In the genomic region with DNA sequence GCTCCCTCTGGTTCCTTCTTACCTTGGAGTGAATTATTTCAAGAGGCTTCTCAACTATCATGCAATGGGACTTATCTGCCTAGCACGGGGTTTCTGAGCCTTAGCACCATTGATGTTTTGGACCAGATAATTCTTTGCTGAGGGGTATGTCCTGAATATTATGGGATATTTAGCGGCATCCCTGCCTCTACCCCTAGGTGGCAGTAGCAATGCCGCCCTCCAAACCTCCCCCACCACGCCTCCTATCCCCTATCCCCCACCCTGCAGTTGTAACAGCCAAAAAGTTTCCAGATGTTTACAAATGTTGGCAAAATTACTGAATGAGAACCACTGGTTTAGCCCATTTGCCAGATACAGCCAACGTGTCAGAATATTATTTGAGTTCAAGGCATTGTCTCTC, we compare ENCODE assay signal across 20 cellular contexts.
A peak's percentile ranks its signal among the peaks of the same experiment; 100 is the strongest.
DNase-seq lines count a peak whose midpoint lies in the region; TF ChIP-seq lines count a peak whose summit lies in the region.
"Had no signal": no experiment of that assay in that cellular context is flagged by ENCODE, and none has a peak within 500 bp of the region (broad histone marks: within the 10 kb centered on the region; RNA-seq: fewer than 3 reads in every experiment).

No MANE protein-coding gene starts in this region.

- H3K36me3 Mint-ChIP-seq in endodermal cell (ENCODE audit: low read depth) = no peaks in the 10 kb centered on the region
- H3K36me3 Mint-ChIP-seq: activated CD4-positive, alpha-beta memory T cell treated with anti-CD3 and anti-CD28 coated beads for 36 hours; CD4-positive, alpha-beta memory T cell; IgD-negative memory B cell; natural killer cell treated with Interleukin-12 subunit alpha and Interleukin-12 subunit beta and Interleukin-15 and Interleukin-18, amount 100 ng/mL, for 72 hours; stimulated activated memory B cell treated with anti-CD40 and anti-IgM and Interleukin-4, amounts not matched to agents 10 μg/mL and 1 μg/mL and 100 μg/mL, for 72 hours; T-cell had no signal

- H3K4me3 ChIP-seq in LNCaP clone FGC (ENCODE audit: low read depth, low read length) = no peak overlapping the region
- H3K4me3 ChIP-seq in endodermal cell (ENCODE audit: low read length) = no peak overlapping the region
- no peak overlapping the region for H3K4me3 ChIP-seq in smooth muscle cell
- no peak overlapping the region for H3K4me3 ChIP-seq in MM.1S (ENCODE audit: low read length)
- H3K4me3 ChIP-seq: breast epithelium, esophagus squamous epithelium, GM12878, tibial artery had no signal

- H3K4me1 ChIP-seq in endodermal cell (ENCODE audit: control insufficient read depth, insufficient read depth, low read length) = no peaks in the 10 kb centered on the region
- peaks cover 17% of the 10 kb centered on the region for H3K4me1 ChIP-seq in smooth muscle cell (ENCODE audit: low read depth)
- H3K4me1 ChIP-seq in MM.1S (ENCODE audit: low read length) = no peaks in the 10 kb centered on the region
- H3K4me1 ChIP-seq: breast epithelium, esophagus squamous epithelium, tibial artery had no signal

- WGBS in endodermal cell (ENCODE audit: insufficient coverage in 1 of 2, insufficient read length in 1 of 2), 2 experiments = 93 to 100% methylated on average over 1 to 5 of the region's 5 CpGs
- WGBS in smooth muscle cell (ENCODE audit: low lambda C conversion rate) = 80% methylated on average over 5 of the region's 5 CpGs

- no peaks in the 10 kb centered on the region for H3K36me3 ChIP-seq in endodermal cell (ENCODE audit: control insufficient read depth, insufficient read depth, low read length)
- H3K36me3 ChIP-seq in smooth muscle cell (ENCODE audit: low read depth) = no peaks in the 10 kb centered on the region
- no peaks in the 10 kb centered on the region for H3K36me3 ChIP-seq in MM.1S (replicated peaks; ENCODE audit: insufficient read depth, low read length)
- H3K36me3 ChIP-seq: breast epithelium, esophagus squamous epithelium, tibial artery had no signal

- H3K9ac ChIP-seq in endodermal cell (ENCODE audit: extremely low read depth, low read length, poor library complexity, severe bottlenecking) (no peak overlapping the region), smooth muscle cell (ENCODE audit: low read depth) (no peak overlapping the region), MM.1S (ENCODE audit: low read length) (no peak overlapping the region)

- H3K27ac ChIP-seq in endodermal cell (ENCODE audit: low read depth, low read length) (no peak overlapping the region), smooth muscle cell (ENCODE audit: low read depth) (no peak overlapping the region), MM.1S (ENCODE audit: low read length) (no peak overlapping the region)
- H3K27ac ChIP-seq: breast epithelium, esophagus squamous epithelium, tibial artery had no signal

- H3F3A ChIP-seq in smooth muscle cell (ENCODE audit: low read depth) (no peaks in the 10 kb centered on the region), MM.1S (ENCODE audit: insufficient read depth, low read length) (no peaks in the 10 kb centered on the region)

- H3K4me2 ChIP-seq in smooth muscle cell (no peak overlapping the region), MM.1S (ENCODE audit: low read depth, low read length) (no peak overlapping the region)

- H3K4me3 Mint-ChIP-seq in endodermal cell = no peak overlapping the region
- H3K4me3 Mint-ChIP-seq: activated CD4-positive, alpha-beta memory T cell treated with anti-CD3 and anti-CD28 coated beads for 36 hours; activated T-helper 1 cell treated with anti-CD3 and anti-CD28 coated beads, Interleukin-12 subunit alpha, Interleukin-12 subunit beta, Interleukin-2, Interleukin-4 antibody, amounts not matched to agents 30 ng/mL and 10 ng/mL and 1 ng/mL, durations not matched to agents 14 hours and 24 hours and 36 hours; CD4-positive, alpha-beta memory T cell; IgD-negative memory B cell; natural killer cell treated with Interleukin-12 subunit alpha and Interleukin-12 subunit beta and Interleukin-15 and Interleukin-18, amount 100 ng/mL, for 72 hours; stimulated activated memory B cell treated with anti-CD40 and anti-IgM and Interleukin-4, amounts not matched to agents 10 μg/mL and 1 μg/mL and 100 μg/mL, for 72 hours; T-cell had no signal

- H4K20me1 ChIP-seq in smooth muscle cell (ENCODE audit: low read depth) (no peaks in the 10 kb centered on the region), MM.1S (ENCODE audit: insufficient read depth, low read length) (no peaks in the 10 kb centered on the region)

- H3K79me2 ChIP-seq in smooth muscle cell (ENCODE audit: low read depth) (no peaks in the 10 kb centered on the region), MM.1S (ENCODE audit: low read length) (no peaks in the 10 kb centered on the region)

- no peaks in the 10 kb centered on the region for H3K27me3 Mint-ChIP-seq in endodermal cell (ENCODE audit: insufficient read depth)
- H3K27me3 Mint-ChIP-seq: activated CD4-positive, alpha-beta memory T cell treated with anti-CD3 and anti-CD28 coated beads for 36 hours; CD4-positive, alpha-beta memory T cell; IgD-negative memory B cell; natural killer cell treated with Interleukin-12 subunit alpha and Interleukin-12 subunit beta and Interleukin-15 and Interleukin-18, amount 100 ng/mL, for 72 hours; stimulated activated memory B cell treated with anti-CD40 and anti-IgM and Interleukin-4, amounts not matched to agents 10 μg/mL and 1 μg/mL and 100 μg/mL, for 72 hours; T-cell had no signal

- peak; percentile 16; the same call in 1 of the 2 replicates for TF ChIP-seq CTCF in LNCaP clone FGC (IDR thresholded peaks at IDR 0.05; ENCODE audit: control insufficient read depth, extremely low read depth, insufficient read depth)
- peak; percentile 68 for TF ChIP-seq CTCF in endodermal cell (conservative IDR thresholded peaks at IDR 0.05)
- TF ChIP-seq CTCF in smooth muscle cell (IDR thresholded peaks at IDR 0.05; ENCODE audit: borderline replicate concordance, insufficient read depth, poor library complexity, severe bottlenecking) = peak; percentile 12
- TF ChIP-seq CTCF in MM.1S (IDR thresholded peaks at IDR 0.05; ENCODE audit: low read length) = no peak

- no peak overlapping the region for H2AFZ ChIP-seq in smooth muscle cell (ENCODE audit: low read depth)
- H2AFZ ChIP-seq in MM.1S (ENCODE audit: low read length) = no peak overlapping the region

- DNase-seq in DMS53 (lab: John Stamatoyannopoulos, UW) (peak; percentile 8), DMS53 treated with DMSO at 0.1 percent for 48 hours (lab: John Stamatoyannopoulos, UW; ENCODE audit: unreplicated experiment) (no peak), LNCaP clone FGC (ENCODE audit: low read depth) (no peak), endodermal cell (peak; percentile 61), smooth muscle cell (lab: John Stamatoyannopoulos, UW; ENCODE audit: unreplicated experiment) (no peak), foreskin melanocyte (no peak), MM.1S (no peak)
- DNase-seq in stimulated activated CD4-positive, alpha-beta T cell treated with anti-CD3 and anti-CD28 coated beads, Interleukin-4, amount 100 ng/mL, for 1 hour = no peak
- DNase-seq: activated CD4-positive, alpha-beta memory T cell treated with anti-CD3 and anti-CD28 coated beads for 36 hours; CD4-positive, alpha-beta memory T cell; esophagus squamous epithelium; NCI-H1048; T-cell; tibial artery had no signal

- no peak overlapping the region for H3K27ac Mint-ChIP-seq in endodermal cell
- H3K27ac Mint-ChIP-seq: activated CD4-positive, alpha-beta memory T cell treated with anti-CD3 and anti-CD28 coated beads for 36 hours; activated T-helper 1 cell treated with anti-CD3 and anti-CD28 coated beads, Interleukin-12 subunit alpha, Interleukin-12 subunit beta, Interleukin-2, Interleukin-4 antibody, amounts not matched to agents 30 ng/mL and 10 ng/mL and 1 ng/mL, durations not matched to agents 14 hours and 24 hours and 36 hours; IgD-negative memory B cell; natural killer cell treated with Interleukin-12 subunit alpha and Interleukin-12 subunit beta and Interleukin-15 and Interleukin-18, amount 100 ng/mL, for 72 hours; stimulated activated memory B cell treated with anti-CD40 and anti-IgM and Interleukin-4, amounts not matched to agents 10 μg/mL and 1 μg/mL and 100 μg/mL, for 72 hours; T-cell had no signal

- H3K9me3 ChIP-seq in endodermal cell (ENCODE audit: control insufficient read depth, low read length) = no peaks in the 10 kb centered on the region
- H3K9me3 ChIP-seq in smooth muscle cell (replicated peaks; ENCODE audit: low read depth) = no peaks in the 10 kb centered on the region
- H3K9me3 ChIP-seq in MM.1S (replicated peaks; ENCODE audit: insufficient read depth, low read length) = no peaks in the 10 kb centered on the region
- H3K9me3 ChIP-seq: breast epithelium, esophagus squamous epithelium, tibial artery had no signal

- H3K4me1 Mint-ChIP-seq in endodermal cell = peaks cover 21% of the 10 kb centered on the region
- H3K4me1 Mint-ChIP-seq: CD4-positive, alpha-beta memory T cell; IgD-negative memory B cell; stimulated activated memory B cell treated with anti-CD40 and anti-IgM and Interleukin-4, amounts not matched to agents 10 μg/mL and 1 μg/mL and 100 μg/mL, for 72 hours; T-cell had no signal

- H3K27me3 ChIP-seq in endodermal cell (ENCODE audit: control insufficient read depth, insufficient read depth, low read length, poor library complexity, severe bottlenecking) (no peaks in the 10 kb centered on the region), smooth muscle cell (ENCODE audit: low read depth) (no peaks in the 10 kb centered on the region), MM.1S (replicated peaks; ENCODE audit: insufficient read depth, low read length) (no peaks in the 10 kb centered on the region)
- H3K27me3 ChIP-seq: breast epithelium, esophagus squamous epithelium, tibial artery had no signal

- peaks cover 2% of the 10 kb centered on the region for H3K9me3 Mint-ChIP-seq in endodermal cell
- H3K9me3 Mint-ChIP-seq: activated T-helper 1 cell treated with anti-CD3 and anti-CD28 coated beads, Interleukin-12 subunit alpha, Interleukin-12 subunit beta, Interleukin-2, Interleukin-4 antibody, amounts not matched to agents 30 ng/mL and 10 ng/mL and 1 ng/mL, durations not matched to agents 14 hours and 24 hours and 36 hours; stimulated activated memory B cell treated with anti-CD40 and anti-IgM and Interleukin-4, amounts not matched to agents 10 μg/mL and 1 μg/mL and 100 μg/mL, for 72 hours had no signal

- no peaks in the 10 kb centered on the region for H3K9me2 ChIP-seq in MM.1S (replicated peaks; ENCODE audit: insufficient read depth, low read length)

Comparison
In these comparisons a context has a peak if more than half of its experiments do, and no peak if none do; other contexts are left out.
1. DNase-seq: peak in DMS53 (single experiment) and endodermal cell (single experiment); none in DMS53 treated with DMSO at 0.1 percent for 48 hours (single experiment), LNCaP clone FGC (single experiment), smooth muscle cell (single experiment), foreskin melanocyte (single experiment), MM.1S (single experiment) and stimulated activated CD4-positive, alpha-beta T cell treated with anti-CD3 and anti-CD28 coated beads, Interleukin-4, amount 100 ng/mL, for 1 hour (single experiment).